In genomic region chr9:124208571-124208970, GRCh38 we compare ENCODE assay signal across 13 cellular contexts. TPM values are rescaled to one million over a fixed set of nuclear protein-coding genes. Genes with fewer than 3 reads are reported as not detected.
A peak's percentile ranks its signal among the peaks of the same experiment; 100 is the strongest.
DNase-seq lines count a peak whose midpoint lies in the region; ATAC-seq lines count a peak whose summit lies in the region.
"Had no signal": no experiment of that assay in that cellular context is flagged by ENCODE, and none has a peak within 500 bp of the region (broad histone marks: within the 10 kb centered on the region; RNA-seq: fewer than 3 reads in every experiment).

No MANE protein-coding gene starts in this region.

- H3K27me3 Mint-ChIP-seq in CD8-positive, alpha-beta memory T cell = no peaks in the 10 kb centered on the region
- no peaks in the 10 kb centered on the region for H3K27me3 Mint-ChIP-seq in T-helper 17 cell
- H3K27me3 Mint-ChIP-seq in immature natural killer cell (ENCODE audit: low read depth in 3 of 3) = peaks cover 0 to 4% (median 1%) of the 10 kb centered on the region in 3 donors
- H3K27me3 Mint-ChIP-seq: brain had no signal

- H3K27ac ChIP-seq in CD8-positive, alpha-beta memory T cell (ENCODE audit: low read depth, low read length) = no peak overlapping the region
- H3K27ac ChIP-seq: gastroesophageal sphincter had no signal

- no peaks in the 10 kb centered on the region for H3K27me3 ChIP-seq in CD8-positive, alpha-beta memory T cell (ENCODE audit: insufficient read depth, low read length, poor library complexity, severe bottlenecking)
- H3K27me3 ChIP-seq: gastroesophageal sphincter had no signal

- no peaks in the 10 kb centered on the region for H3K36me3 ChIP-seq in CD8-positive, alpha-beta memory T cell (ENCODE audit: insufficient read depth, low read length)
- H3K36me3 ChIP-seq: gastroesophageal sphincter had no signal

- H3K4me3 Mint-ChIP-seq in CD8-positive, alpha-beta memory T cell = peak overlapping the region in 6 of 7 donors; percentile 6 to 53 (median 39)
- H3K4me3 Mint-ChIP-seq in T-helper 17 cell = peak overlapping the region; percentile 2
- H3K4me3 Mint-ChIP-seq in immature natural killer cell = peak overlapping the region; percentile 64 to 82 (median 68)
- H3K4me3 Mint-ChIP-seq: brain had no signal

- peak in 1 of 5 donors; percentile 28 for DNase-seq in CD8-positive, alpha-beta memory T cell
- DNase-seq in T-helper 17 cell (no peak), immature natural killer cell (peak; percentile 51 to 62 (median 59)), COR-L47 (lab: John Stamatoyannopoulos, UW) (no peak), epidermal melanocyte (ENCODE audit: insufficient read length, low spot score) (no peak)
- DNase-seq: kidney; stimulated activated CD4-positive, alpha-beta T cell treated with anti-CD3 and anti-CD28 coated beads, Interleukin-4, amount 100 ng/mL, for 4 hours had no signal

- peak; percentile 47 for ATAC-seq in GM18517 (IDR thresholded peaks at IDR 0.05; ENCODE audit: unreplicated experiment)
- no peak for ATAC-seq in T-helper 17 cell
- no peak for ATAC-seq in HG02970 (IDR thresholded peaks at IDR 0.05; ENCODE audit: low FRiP score, unreplicated experiment)
- ATAC-seq: gastroesophageal sphincter, Panc1 had no signal

- CTCF ChIA-PET in CD8-positive, alpha-beta memory T cell (lab: Charles Lee) = no interaction called here

- H3K9me3 Mint-ChIP-seq in CD8-positive, alpha-beta memory T cell = no peaks in the 10 kb centered on the region
- peaks cover 0 to 1% (median 0%) of the 10 kb centered on the region in 6 donors for H3K9me3 Mint-ChIP-seq in immature natural killer cell

- no peak overlapping the region for H3K4me3 ChIP-seq in CD8-positive, alpha-beta memory T cell (ENCODE audit: low read length)
- H3K4me3 ChIP-seq: gastroesophageal sphincter had no signal

- H3K4me1 Mint-ChIP-seq in CD8-positive, alpha-beta memory T cell = peaks cover 50 to 70% (median 54%) of the 10 kb centered on the region in 3 donors
- H3K4me1 Mint-ChIP-seq in T-helper 17 cell (peaks cover 17% of the 10 kb centered on the region), immature natural killer cell (peaks cover 71 to 81% of the 10 kb centered on the region in 2 donors)

- H3K9me3 ChIP-seq in CD8-positive, alpha-beta memory T cell (ENCODE audit: low read length) = no peaks in the 10 kb centered on the region
- no peaks in the 10 kb centered on the region for H3K9me3 ChIP-seq in T-helper 17 cell (ENCODE audit: control insufficient read depth, low read length, poor library complexity, severe bottlenecking)
- H3K9me3 ChIP-seq: Caco-2, gastroesophageal sphincter had no signal

- peaks cover 15% of the 10 kb centered on the region for H3K4me1 ChIP-seq in CD8-positive, alpha-beta memory T cell (ENCODE audit: insufficient read depth, low read length)
- H3K4me1 ChIP-seq: Caco-2, gastroesophageal sphincter had no signal

- H3K27ac Mint-ChIP-seq in CD8-positive, alpha-beta memory T cell = peak overlapping the region in 7 of 8 donors; percentile 14 to 93 (median 66)
- H3K27ac Mint-ChIP-seq in T-helper 17 cell (peak overlapping the region; percentile 1), immature natural killer cell (peak overlapping the region; percentile 63 to 91 (median 77))
- H3K27ac Mint-ChIP-seq: brain had no signal

- POLR2A ChIA-PET in CD8-positive, alpha-beta memory T cell (lab: Charles Lee) = no interaction called here

- no peaks in the 10 kb centered on the region for H3K36me3 Mint-ChIP-seq in CD8-positive, alpha-beta memory T cell
- no peaks in the 10 kb centered on the region for H3K36me3 Mint-ChIP-seq in T-helper 17 cell (ENCODE audit: low read depth)
- H3K36me3 Mint-ChIP-seq in immature natural killer cell = peaks cover 0 to 3% (median 0%) of the 10 kb centered on the region in 3 donors
- H3K36me3 Mint-ChIP-seq: brain had no signal

RNA-seq across cellular contexts. Expression of gene NEK6, which starts 49.2 kb away (rescaled TPM):
- total RNA-seq in CD8-positive, alpha-beta memory T cell = 10 to 100 TPM; 63.0 to 66.0 TPM
- polyA plus RNA-seq in CD8-positive, alpha-beta memory T cell = 9.5 TPM
- total RNA-seq in T-helper 17 cell = 10 to 100 TPM in 1 of 2 donors, 1 to 10 TPM in 1; 7.8 to 12.7 TPM
- polyA plus RNA-seq in immature natural killer cell = 10 to 100 TPM in 2 of 3 donors, 1 to 10 TPM in 1; 8.8 to 18.0 (median 13.8) TPM

Comparison
In these comparisons a context has a peak if more than half of its experiments do, and no peak if none do; other contexts are left out.
1. DNase-seq: peak in immature natural killer cell (3 of 3); none in T-helper 17 cell (0 of 3), COR-L47 (single experiment) and epidermal melanocyte (single experiment).
2. H3K27ac Mint-ChIP-seq: peak in every context shown above with its lines; median percentile 77 in immature natural killer cell; 66 in CD8-positive, alpha-beta memory T cell; 1 in T-helper 17 cell.
3. H3K4me3 Mint-ChIP-seq: peak in every context shown above with its lines; median percentile 68 in immature natural killer cell; 39 in CD8-positive, alpha-beta memory T cell; 2 in T-helper 17 cell.
4. RNA of gene NEK6, which starts 49.2 kb away (total RNA-seq): 63.0 to 66.0 TPM in CD8-positive, alpha-beta memory T cell; 7.8 to 12.7 TPM in T-helper 17 cell; every median in the first group is over 4 times any median in the second.